In the genomic region with DNA sequence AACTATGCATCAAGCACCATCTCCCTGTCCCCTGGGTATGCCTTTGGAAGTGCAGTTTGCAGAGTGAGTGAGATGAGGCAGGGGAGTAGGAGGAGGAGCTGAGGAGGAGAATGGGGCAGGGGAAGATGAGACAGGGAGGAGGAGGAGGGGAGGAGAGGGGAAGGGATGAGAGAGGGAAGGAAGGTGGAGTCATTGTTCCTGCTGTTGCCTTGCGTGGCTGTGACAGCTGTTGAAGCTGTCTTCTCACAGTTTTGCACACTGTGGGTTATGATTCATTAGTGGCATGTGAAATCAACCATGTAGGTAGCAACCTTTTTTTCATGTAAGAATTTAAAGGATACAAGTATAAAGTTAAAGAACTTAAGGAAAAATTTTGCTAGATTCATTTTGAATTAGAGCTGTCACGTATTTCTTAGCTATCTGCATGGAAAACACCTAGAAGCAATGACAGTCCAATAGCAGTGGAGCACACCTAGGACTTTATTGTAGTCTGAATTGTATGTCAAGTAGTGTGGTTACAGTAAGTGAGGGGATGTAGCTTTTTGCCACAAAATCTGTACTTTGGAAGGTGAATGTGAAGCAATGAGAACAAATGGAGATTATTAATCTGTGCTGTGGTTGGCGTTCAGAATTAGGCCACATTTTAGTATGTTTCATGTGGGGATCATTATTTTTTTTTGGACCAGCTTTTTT, we compare ENCODE assay signal across 8 cellular contexts. TPM values are rescaled to one million over a fixed set of nuclear protein-coding genes. Genes with fewer than 3 reads are reported as not detected.
A peak's percentile ranks its signal among the peaks of the same experiment; 100 is the strongest.
DNase-seq lines count a peak whose midpoint lies in the region; ATAC-seq and TF ChIP-seq lines count a peak whose summit lies in the region.

No MANE protein-coding gene starts in this region.

- no peaks in the 10 kb centered on the region for H3K9me3 ChIP-seq in BE2C

- H3K36me3 ChIP-seq in BE2C, result no peaks in the 10 kb centered on the region

- peak; percentile 81 to 90 for ATAC-seq in activated CD4-positive, CD25-positive, alpha-beta regulatory T cell treated with anti-CD3 and anti-CD28 coated beads, Interleukin-2, amount 50 U/mL, for 24 hours
- peak; percentile 62 for ATAC-seq in HG03064 (IDR thresholded peaks at IDR 0.05; ENCODE audit: low read depth, unreplicated experiment)
- peak; percentile 79 for ATAC-seq in activated B cell treated with CpG ODN at 0.5 μM for 24 hours (ENCODE audit: low read depth)
- peak; percentile 33 to 34 for ATAC-seq in naive B cell (ENCODE audit: low read depth in 2 of 2)

- peak overlapping the region; percentile 13 for H3K4me3 Mint-ChIP-seq in activated B cell treated with CpG ODN at 0.5 μM for 24 hours
- peak overlapping the region in 4 of 8 donors; percentile 1 to 58 (median 49) for H3K4me3 Mint-ChIP-seq in naive B cell

- H3K27me3 ChIP-seq in BE2C, result no peaks in the 10 kb centered on the region

- H3K4me1 Mint-ChIP-seq in activated B cell treated with CpG ODN at 0.5 μM for 24 hours (peaks cover 53% of the 10 kb centered on the region), naive B cell (peaks cover 28 to 43% (median 33%) of the 10 kb centered on the region in 3 donors)

- intact Hi-C loops in activated B cell treated with CpG ODN at 0.5 μM for 24 hours (cut with micrococcal nuclease) (loop anchor here (1.0 kb wide), 1 partner anchor 20 kb away; no protein-coding TSS in a partner anchor), posterior vena cava (cut with DNase I) (no loop called here)

- H3K27ac ChIP-seq in coronary artery, result no peak overlapping the region

- H3K4me3 ChIP-seq in BE2C (ENCODE audit: low read depth, low read length), result no peak overlapping the region
- H3K4me3 ChIP-seq in coronary artery, result no peak overlapping the region

- peak overlapping the region; percentile 82 for H3K27ac Mint-ChIP-seq in activated B cell treated with CpG ODN at 0.5 μM for 24 hours
- H3K27ac Mint-ChIP-seq in naive B cell, result peak overlapping the region; percentile 78 to 95 (median 88)

- peaks cover 5% of the 10 kb centered on the region for H3K9me3 Mint-ChIP-seq in activated B cell treated with CpG ODN at 0.5 μM for 24 hours
- H3K9me3 Mint-ChIP-seq in naive B cell, result no peaks in the 10 kb centered on the region

- POLR2A ChIA-PET in activated B cell treated with CpG ODN at 0.5 μM for 24 hours (lab: Charles Lee), result interaction anchor here (0.6 to 4.2 kb wide), 10 partner anchors 11 to 152 kb away, joined by 3 to 46 read pairs (median 4); partner anchors contain the start of genes CCM2 and MYO1G

- no peaks in the 10 kb centered on the region for H3K4me1 ChIP-seq in BE2C

- H3K27me3 Mint-ChIP-seq in activated B cell treated with CpG ODN at 0.5 μM for 24 hours (no peaks in the 10 kb centered on the region), naive B cell (no peaks in the 10 kb centered on the region)

- DNase-seq in activated CD4-positive, CD25-positive, alpha-beta regulatory T cell (lab: John Stamatoyannopoulos, UW), result no peak
- DNase-seq in activated B cell treated with CpG ODN at 0.5 μM for 24 hours (no peak), naive B cell (no peak), posterior vena cava (ENCODE audit: low spot score) (no peak), BE2C (no peak), coronary artery (ENCODE audit: low spot score) (no peak)

- CTCF ChIA-PET in activated B cell treated with CpG ODN at 0.5 μM for 24 hours (lab: Charles Lee), result interaction anchor here (1.2 to 1.5 kb wide), 2 partner anchors 20 to 50 kb away, joined by 3 to 5 read pairs; no protein-coding TSS in a partner anchor

- peaks cover 16% of the 10 kb centered on the region for H3K36me3 Mint-ChIP-seq in activated B cell treated with CpG ODN at 0.5 μM for 24 hours (ENCODE audit: low read depth)
- peaks cover 9 to 13% of the 10 kb centered on the region in 2 donors for H3K36me3 Mint-ChIP-seq in naive B cell

- TF ChIP-seq CTCF in activated B cell treated with CpG ODN at 0.5 μM for 24 hours (IDR thresholded peaks at IDR 0.05) (no peak), BE2C (IDR thresholded peaks at IDR 0.05; ENCODE audit: low read depth, low read length) (no peak), coronary artery (IDR thresholded peaks at IDR 0.05) (no peak)

RNA-seq across cellular contexts. Expression of gene CCM2, which starts 21.7 kb away (rescaled TPM):
- total RNA-seq in activated B cell treated with CpG ODN at 0.5 μM for 24 hours (83.8 and 89.0 TPM in 2 replicates), posterior vena cava (10 to 100 TPM; 31.8 to 36.9 TPM)
- 100 to 1,000 TPM in 2 of 6 donors, 10 to 100 TPM in 4; 69.3 to 136 (median 77.3) TPM for polyA plus RNA-seq in naive B cell (ENCODE audit: low read depth in 6 of 6)
- 42.7 TPM for polyA plus RNA-seq in BE2C (2012; ENCODE audit: insufficient read depth, insufficient read length, low read depth)

RNA-seq across cellular contexts. Expression of gene MYO1G, which starts 42.9 kb away (rescaled TPM):
- total RNA-seq in activated B cell treated with CpG ODN at 0.5 μM for 24 hours, result 143 and 154 TPM in 2 replicates
- polyA plus RNA-seq in naive B cell (ENCODE audit: low read depth in 6 of 6), result 100 to 1,000 TPM in 3 of 6 donors, 10 to 100 TPM in 3; 83.1 to 151 (median 99.6) TPM
- total RNA-seq in posterior vena cava, result 1 to 10 TPM; 4.9 to 6.3 TPM
- not detected for polyA plus RNA-seq in BE2C (2012; ENCODE audit: insufficient read depth, insufficient read length, low read depth)

Comparison
In these comparisons a context has a peak if more than half of its experiments do, and no peak if none do; other contexts are left out.
1. ATAC-seq: peak in every context shown above with its lines; median percentile 86 in activated CD4-positive, CD25-positive, alpha-beta regulatory T cell treated with anti-CD3 and anti-CD28 coated beads, Interleukin-2, amount 50 U/mL, for 24 hours; 79 in activated B cell treated with CpG ODN at 0.5 μM for 24 hours; 62 in HG03064; 34 in naive B cell.
2. RNA of gene MYO1G, which starts 42.9 kb away (total RNA-seq): 143 to 154 TPM in activated B cell treated with CpG ODN at 0.5 μM for 24 hours; 4.9 to 6.3 TPM in posterior vena cava; every median in the first group is over 10 times any median in the second.